In genomic region chr5:151772029-151772867, GRCh38 we compare ENCODE assay signal across 1 cellular context.
TF ChIP-seq lines count a peak whose summit lies in the region.

No MANE protein-coding gene starts in this region.

TF ChIP-seq in K562, 482 proteins besides CTCF, POLR2A, EP300 and RAD21 (continued from another document and continues in another):
- TF ChIP-seq BRD4 (IDR thresholded peaks at IDR 0.05) (no peak), AFF4 (CRISPR knock-in tag; IDR thresholded peaks at IDR 0.05) (peak; percentile 14; the same call in 1 of the 2 replicates), ATF4 (CRISPR knock-in tag; IDR thresholded peaks at IDR 0.05) (peak; percentile 71; the same call in 1 of the 2 replicates), ATF7 (IDR thresholded peaks at IDR 0.05) (no peak), TARDBP (IDR thresholded peaks at IDR 0.05) (no peak), ELF2 (CRISPR knock-in tag; IDR thresholded peaks at IDR 0.05) (no peak), ZMIZ1 (IDR thresholded peaks at IDR 0.05; ENCODE audit: low read depth in 2 of 2, low read length in 2 of 2) (no peak), CEBPG (CRISPR knock-in tag; IDR thresholded peaks at IDR 0.05) (no peak), CEBPG (tag; conservative IDR thresholded peaks at IDR 0.05 in 1 of 2, IDR thresholded peaks at IDR 0.05 in 1 of 2) (no peak), HDAC6 (IDR thresholded peaks at IDR 0.05; ENCODE audit: low read depth, low read length) (no peak), YY1 (IDR thresholded peaks at IDR 0.05; ENCODE audit: borderline replicate concordance in 1 of 3, control insufficient read depth in 1 of 3, extremely low read depth in 1 of 3, insufficient read depth in 3 of 3, insufficient read length in 1 of 3, insufficient replicate concordance in 2 of 3, low read depth in 1 of 3, low read length in 2 of 3) (no peak), CREB3L1 (IDR thresholded peaks at IDR 0.05; ENCODE audit: borderline replicate concordance, low read depth) (no peak), PHF20 (IDR thresholded peaks at IDR 0.05; ENCODE audit: partially characterized antibody) (no peak), ZNF217 (CRISPR knock-in tag; IDR thresholded peaks at IDR 0.05) (no peak), ATF3 (IDR thresholded peaks at IDR 0.05) (no peak), ATF3 (CRISPR knock-in tag; conservative IDR thresholded peaks at IDR 0.05) (no peak), ZNF347 (CRISPR knock-in tag; IDR thresholded peaks at IDR 0.05; ENCODE audit: low read depth) (no peak), HNRNPK (IDR thresholded peaks at IDR 0.05; ENCODE audit: low read depth, low read length, poor library complexity, severe bottlenecking) (no peak), WHSC1 (IDR thresholded peaks at IDR 0.05; ENCODE audit: low read length) (no peak), PPARD (CRISPR knock-in tag; IDR thresholded peaks at IDR 0.05) (no peak), TGIF2 (CRISPR knock-in tag; IDR thresholded peaks at IDR 0.05) (no peak), ARID3B (CRISPR knock-in tag; IDR thresholded peaks at IDR 0.05; ENCODE audit: borderline replicate concordance) (no peak), HDAC2 (IDR thresholded peaks at IDR 0.05) (no peak), STAT5A (IDR thresholded peaks at IDR 0.05; ENCODE audit: borderline replicate concordance, low read length) (0 out of 2 replicates have a peak, but pooled peaks have one; percentile 8), DEAF1 (CRISPR knock-in tag; IDR thresholded peaks at IDR 0.05) (no peak), HDGF (IDR thresholded peaks at IDR 0.05) (no peak), HDAC1 (IDR thresholded peaks at IDR 0.05) (no peak), ZNF780A (CRISPR knock-in tag; IDR thresholded peaks at IDR 0.05) (no peak), TEAD1 (CRISPR knock-in tag; IDR thresholded peaks at IDR 0.05) (0 out of 4 replicates have a peak, but pooled peaks of 1 of the 2 experiments have one; percentile 24), RFX1 (IDR thresholded peaks at IDR 0.05) (no peak), SMARCC2 (IDR thresholded peaks at IDR 0.05; ENCODE audit: low read depth) (no peak), NFIX (CRISPR knock-in tag; IDR thresholded peaks at IDR 0.05; ENCODE audit: low read depth) (no peak), RBM25 (IDR thresholded peaks at IDR 0.05; ENCODE audit: low read depth, low read length, severe bottlenecking) (no peak), ZNF655 (CRISPR knock-in tag; IDR thresholded peaks at IDR 0.05) (no peak), NCOA2 (IDR thresholded peaks at IDR 0.05; ENCODE audit: partially characterized antibody in 2 of 2) (no peak), POLR3G (IDR thresholded peaks at IDR 0.05; ENCODE audit: extremely low read depth, insufficient read length, insufficient replicate concordance) (no peak), LCOR (CRISPR knock-in tag; IDR thresholded peaks at IDR 0.05) (no peak), PTBP1 (IDR thresholded peaks at IDR 0.05; ENCODE audit: low read depth, low read length) (no peak), ZFX (CRISPR knock-in tag; IDR thresholded peaks at IDR 0.05) (no peak), HDAC8 (tag; IDR thresholded peaks at IDR 0.05) (no peak), SMARCA4 (IDR thresholded peaks at IDR 0.05) (no peak), SPI1 (IDR thresholded peaks at IDR 0.05; ENCODE audit: borderline replicate concordance, low read depth, low read length) (peak; percentile 51; the same call in 1 of the 2 replicates), ZBTB1 (CRISPR knock-in tag; IDR thresholded peaks at IDR 0.05; ENCODE audit: borderline replicate concordance, low read depth) (no peak; the same call in 1 of the 2 replicates), CSDE1 (IDR thresholded peaks at IDR 0.05) (no peak)
